21 cellular contexts compared by ENCODE assay signal in the genomic region with DNA sequence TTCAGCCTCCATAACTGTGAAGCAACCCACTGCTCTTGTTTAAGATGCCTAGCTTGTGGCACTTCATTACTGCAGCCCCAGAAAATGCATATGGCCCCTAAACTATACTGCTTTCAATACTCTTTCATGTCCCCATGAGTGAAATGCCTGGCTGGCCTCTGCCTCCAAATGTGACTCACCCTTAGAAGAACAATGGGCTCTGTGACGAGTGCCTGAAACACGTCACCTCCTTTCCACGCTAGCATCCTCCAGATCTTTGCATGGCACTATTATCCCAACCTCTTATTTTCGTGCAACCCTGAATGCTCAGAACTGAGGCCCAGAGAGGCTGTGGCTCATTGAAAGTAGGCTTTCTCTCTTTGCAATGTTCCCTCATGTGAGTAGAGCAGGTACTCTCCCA.
DNase-seq lines count a peak whose midpoint lies in the region; FAIRE-seq and TF ChIP-seq lines count a peak whose summit lies in the region.
"Had no signal": no experiment of that assay in that cellular context is flagged by ENCODE, and none has a peak within 500 bp of the region (broad histone marks: within the 10 kb centered on the region; RNA-seq: fewer than 3 reads in every experiment).

No MANE protein-coding gene starts in this region.

- H4K20me1 ChIP-seq in Karpas-422 (ENCODE audit: insufficient read depth, low read depth, low read length) (no peaks in the 10 kb centered on the region), astrocyte (ENCODE audit: insufficient read depth, low read length) (no peaks in the 10 kb centered on the region)

- H3K9me3 ChIP-seq in Karpas-422 (ENCODE audit: low read length) = no peaks in the 10 kb centered on the region
- no peaks in the 10 kb centered on the region for H3K9me3 ChIP-seq in astrocyte (ENCODE audit: insufficient read depth, low read depth, low read length)
- H3K9me3 ChIP-seq: gastroesophageal sphincter had no signal

- no peak for TF ChIP-seq CTCF in astrocyte (IDR thresholded peaks at IDR 0.05; ENCODE audit: insufficient read depth, low read depth, low read length)

- no peaks in the 10 kb centered on the region for H3K36me3 Mint-ChIP-seq in astrocyte (ENCODE audit: low read depth, unreplicated experiment)
- H3K36me3 Mint-ChIP-seq: activated naive CD4-positive, alpha-beta T cell treated with anti-CD3 and anti-CD28 coated beads, Interleukin-2, amount 50 U/mL, for 72 hours; naive B cell had no signal

- FAIRE-seq in astrocyte (lab: Jason Lieb, UNC) (no peak), frontal cortex (lab: Jason Lieb, UNC) (no peak)
- FAIRE-seq: D721Med, K562, RCC 7860 had no signal

- H3K4me3 Mint-ChIP-seq in astrocyte (ENCODE audit: unreplicated experiment) = no peak overlapping the region
- H3K4me3 Mint-ChIP-seq: activated CD4-positive, alpha-beta memory T cell treated with anti-CD3 and anti-CD28 coated beads, Interleukin-2, amount 10 ng/mL, durations not matched to agents 7 days and 5 days; activated T-cell treated with anti-CD3 and anti-CD28 coated beads, Interleukin-2, amount 50 U/mL, for 24 hours; naive B cell had no signal

- intact Hi-C loops in posterior vena cava (cut with DNase I) = no loop called here

- peaks cover 3% of the 10 kb centered on the region for H3K9me3 Mint-ChIP-seq in astrocyte (ENCODE audit: unreplicated experiment)

- H3K27ac ChIP-seq in Karpas-422 (ENCODE audit: low read length) (no peak overlapping the region), astrocyte (ENCODE audit: low read depth, low read length) (no peak overlapping the region)
- H3K27ac ChIP-seq: gastroesophageal sphincter, parathyroid adenoma, skin epidermis had no signal

- H3K36me3 ChIP-seq in Karpas-422 (ENCODE audit: insufficient read depth, low read length) (no peaks in the 10 kb centered on the region), astrocyte (ENCODE audit: insufficient read depth, low read length) (no peaks in the 10 kb centered on the region)
- H3K36me3 ChIP-seq: gastroesophageal sphincter had no signal

- no peak for TF ChIP-seq POLR2A in erythroblast (IDR thresholded peaks at IDR 0.05; ENCODE audit: low read length)

- H3K4me3 ChIP-seq in Karpas-422 (ENCODE audit: low read length) (no peak overlapping the region), astrocyte (ENCODE audit: insufficient read depth, low read depth, low read length) (no peak overlapping the region)
- H3K4me3 ChIP-seq: gastroesophageal sphincter, K562, skin epidermis had no signal

- no peak overlapping the region for H3K27ac Mint-ChIP-seq in astrocyte (ENCODE audit: unreplicated experiment)
- H3K27ac Mint-ChIP-seq: activated CD4-positive, alpha-beta memory T cell treated with anti-CD3 and anti-CD28 coated beads, Interleukin-2, amount 10 ng/mL, durations not matched to agents 7 days and 5 days; activated naive CD4-positive, alpha-beta T cell treated with anti-CD3 and anti-CD28 coated beads, Interleukin-2, amount 50 U/mL, for 72 hours; activated T-cell treated with anti-CD3 and anti-CD28 coated beads, Interleukin-2, amount 50 U/mL, for 24 hours had no signal

- peaks cover 11% of the 10 kb centered on the region for H3K27me3 Mint-ChIP-seq in astrocyte (ENCODE audit: low read depth, unreplicated experiment)
- H3K27me3 Mint-ChIP-seq: activated CD4-positive, alpha-beta memory T cell treated with anti-CD3 and anti-CD28 coated beads, Interleukin-2, amount 10 ng/mL, durations not matched to agents 7 days and 5 days; activated T-cell treated with anti-CD3 and anti-CD28 coated beads, Interleukin-2, amount 50 U/mL, for 24 hours had no signal

- H3K4me2 ChIP-seq in Karpas-422 (ENCODE audit: low read depth, low read length, poor library complexity, severe bottlenecking) (no peak overlapping the region), astrocyte (ENCODE audit: low read length) (peak overlapping the region; percentile 25)

- no peaks in the 10 kb centered on the region for H3K27me3 ChIP-seq in Karpas-422 (ENCODE audit: low read length)
- no peaks in the 10 kb centered on the region for H3K27me3 ChIP-seq in astrocyte (ENCODE audit: insufficient read depth, low read length)

- H3K4me1 Mint-ChIP-seq in astrocyte (ENCODE audit: low read depth, unreplicated experiment) = peaks cover 4% of the 10 kb centered on the region
- H3K4me1 Mint-ChIP-seq: activated CD4-positive, alpha-beta memory T cell treated with anti-CD3 and anti-CD28 coated beads, Interleukin-2, amount 10 ng/mL, durations not matched to agents 7 days and 5 days; naive B cell had no signal

- H3K4me1 ChIP-seq in Karpas-422 (ENCODE audit: low read length) = no peaks in the 10 kb centered on the region
- peaks cover 7% of the 10 kb centered on the region for H3K4me1 ChIP-seq in astrocyte (ENCODE audit: insufficient read depth, low read length)
- H3K4me1 ChIP-seq: gastroesophageal sphincter, parathyroid adenoma had no signal

- H3K79me2 ChIP-seq in Karpas-422 (ENCODE audit: low read length) = no peaks in the 10 kb centered on the region
- no peaks in the 10 kb centered on the region for H3K79me2 ChIP-seq in astrocyte (ENCODE audit: insufficient read depth, low read length)
- H3K79me2 ChIP-seq: parathyroid adenoma had no signal

- H3K9ac ChIP-seq in Karpas-422 (ENCODE audit: low read length) (no peak overlapping the region), astrocyte (ENCODE audit: low read length) (no peak overlapping the region)
- H3K9ac ChIP-seq: parathyroid adenoma had no signal

- DNase-seq in Karpas-422 = peak; percentile 21
- DNase-seq in astrocyte (ENCODE audit: low read depth) = peak; percentile 52
- DNase-seq in frontal cortex (ENCODE audit: low spot score in 2 of 2) = peak; percentile 9 to 27
- DNase-seq in superior temporal gyrus (ENCODE audit: extremely low spot score) = peak; percentile 73
- DNase-seq in posterior vena cava (ENCODE audit: low spot score) = no peak
- no peak for DNase-seq in activated gamma-delta T cell treated with Interleukin-2 at 50 U/mL for 16 hours
- DNase-seq in erythroblast (lab: John Stamatoyannopoulos, UW) = no peak
- DNase-seq: activated CD4-positive, alpha-beta memory T cell treated with anti-CD3 and anti-CD28 coated beads, Interleukin-2, amount 10 ng/mL, durations not matched to agents 7 days and 5 days; activated T-cell treated with anti-CD3 and anti-CD28 coated beads, Interleukin-2, amount 50 U/mL, for 24 hours; central memory CD4-positive, alpha-beta T cell; naive B cell; NCI-H1105; stimulated activated CD4-positive, alpha-beta T cell treated with anti-CD3 and anti-CD28 coated beads, Interleukin-4, amount 100 ng/mL, for 4 hours; SW 1271 had no signal

- no peaks in the 10 kb centered on the region for H3K9me2 ChIP-seq in Karpas-422 (replicated peaks; ENCODE audit: insufficient read depth, low read length)

- H2AFZ ChIP-seq in Karpas-422 (ENCODE audit: low read length) (no peak overlapping the region), astrocyte (ENCODE audit: low read depth, low read length) (peak overlapping the region; percentile 55)
- H2AFZ ChIP-seq: parathyroid adenoma had no signal

Comparison
In these comparisons a context has a peak if more than half of its experiments do, and no peak if none do; other contexts are left out.
1. DNase-seq: peak in Karpas-422 (single experiment), astrocyte (single experiment), frontal cortex (2 of 2) and superior temporal gyrus (single experiment); none in posterior vena cava (single experiment), activated gamma-delta T cell treated with Interleukin-2 at 50 U/mL for 16 hours (single experiment) and erythroblast (0 of 2).